Comparison of ENCODE assay signal across 23 cellular contexts in the genomic region with DNA sequence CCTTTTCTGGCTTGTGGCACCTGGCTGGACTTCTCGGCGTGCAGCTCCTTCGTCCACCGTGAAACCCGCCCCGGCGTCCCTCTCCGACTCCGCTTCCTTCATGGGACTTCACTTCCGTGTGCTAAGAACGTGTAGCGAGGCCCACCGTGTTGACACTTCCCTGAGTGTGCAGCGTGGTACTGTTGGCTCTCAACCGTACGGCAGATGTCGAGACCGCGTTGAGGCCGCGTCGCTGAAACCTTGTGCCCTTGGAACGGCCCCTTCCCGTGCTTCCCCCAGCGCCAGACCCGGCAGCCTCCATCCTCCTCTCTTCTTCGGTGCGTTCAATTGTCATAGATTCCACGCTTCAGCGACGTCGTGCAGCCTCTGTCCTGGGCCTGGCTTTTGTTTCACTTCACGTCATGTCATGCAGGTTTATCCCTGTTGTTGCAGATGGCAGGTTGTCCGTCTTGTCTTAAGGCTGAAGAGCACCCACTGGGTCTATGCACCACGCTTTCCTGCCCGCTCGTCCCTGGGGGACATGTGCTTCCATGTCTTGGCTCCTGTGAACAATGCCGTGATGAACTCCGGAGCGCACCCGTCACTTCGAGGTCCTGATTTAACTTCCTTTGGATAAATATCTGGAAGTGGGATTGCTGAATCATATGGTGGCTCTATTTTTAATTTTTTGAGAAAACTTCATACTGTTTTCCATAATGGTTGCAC.
"Had no signal": no experiment of that assay in that cellular context is flagged by ENCODE, and none has a peak within 500 bp of the region (broad histone marks: within the 10 kb centered on the region; RNA-seq: fewer than 3 reads in every experiment).

No MANE protein-coding gene starts in this region.

- H3K9me3 ChIP-seq: colonic mucosa, esophagus squamous epithelium, gastroesophageal sphincter, mucosa of descending colon, right atrium auricular region, sigmoid colon, thoracic aorta, transverse colon had no signal

- ATAC-seq: gastroesophageal sphincter; left colon; mucosa of descending colon; naive thymus-derived CD8-positive, alpha-beta T cell had no signal

- H3K27ac ChIP-seq: colonic mucosa, esophagus squamous epithelium, gastroesophageal sphincter, parathyroid adenoma, right atrium auricular region, sigmoid colon, skin epidermis, stomach, thoracic aorta, transverse colon had no signal

- H3K4me3 Mint-ChIP-seq: naive thymus-derived CD8-positive, alpha-beta T cell; neural crest cell had no signal

- H3K36me3 ChIP-seq: colonic mucosa, esophagus squamous epithelium, gastroesophageal sphincter, right atrium auricular region, sigmoid colon, stomach, thoracic aorta, transverse colon had no signal

- H3K27me3 ChIP-seq: colonic mucosa, esophagus squamous epithelium, right atrium auricular region, sigmoid colon, stomach, transverse colon had no signal

- H3K4me3 ChIP-seq: colonic mucosa, esophagus squamous epithelium, gastroesophageal sphincter, mucosa of descending colon, right atrium auricular region, sigmoid colon, skin epidermis, stomach, thoracic aorta, transverse colon had no signal

- H3K27ac Mint-ChIP-seq: naive thymus-derived CD8-positive, alpha-beta T cell had no signal

- H3K4me1 ChIP-seq: colonic mucosa, esophagus squamous epithelium, gastroesophageal sphincter, parathyroid adenoma, right atrium auricular region, sigmoid colon, stomach, transverse colon had no signal

- H3K36me3 Mint-ChIP-seq: naive thymus-derived CD8-positive, alpha-beta T cell had no signal

- DNase-seq: cerebellar nuclear complex; colonic mucosa; dermis blood vessel endothelial cell; esophagus squamous epithelium; foreskin fibroblast; glutamatergic neuron; islet precursor cell; left colon; occipital lobe; sigmoid colon; stimulated activated CD4-positive, alpha-beta T cell treated with anti-CD3 and anti-CD28 coated beads, Interleukin-12 subunit alpha, Interleukin-12 subunit beta, amount 100 ng/mL, for 4 hours; stimulated activated naive CD4-positive, alpha-beta T cell; stomach; substantia nigra; transverse colon had no signal
